19 cellular contexts compared by ENCODE assay signal in genomic region chr12:6692888-6693287, GRCh38. TPM values are rescaled to one million over a fixed set of nuclear protein-coding genes. Genes with fewer than 3 reads are reported as not detected.
A peak's percentile ranks its signal among the peaks of the same experiment; 100 is the strongest.
DNase-seq lines count a peak whose midpoint lies in the region; ATAC-seq, FAIRE-seq and TF ChIP-seq lines count a peak whose summit lies in the region.
"Had no signal": no experiment of that assay in that cellular context is flagged by ENCODE, and none has a peak within 500 bp of the region (broad histone marks: within the 10 kb centered on the region; RNA-seq: fewer than 3 reads in every experiment).

No MANE protein-coding gene starts in this region.

- TF ChIP-seq RAD21 in K562 (CRISPR knock-in tag; conservative IDR thresholded peaks at IDR 0.05 in 1 of 2, IDR thresholded peaks at IDR 0.05 in 1 of 2), result no peak

- intact Hi-C loops in K562 (cut with micrococcal nuclease), result no loop called here

- H4K20me1 ChIP-seq in K562 (replicated peaks; ENCODE audit: control insufficient read depth, insufficient read depth, low read length) (no peaks in the 10 kb centered on the region), neural progenitor cell (ENCODE audit: low read depth) (no peaks in the 10 kb centered on the region)

- H3K79me2 ChIP-seq in K562 (ENCODE audit: control insufficient read depth, insufficient read depth, low read length) (peaks cover 23% of the 10 kb centered on the region), neural progenitor cell (ENCODE audit: low read depth) (peaks cover 21% of the 10 kb centered on the region)

- no peaks in the 10 kb centered on the region for H3K36me3 ChIP-seq in CD4-positive, CD25-positive, alpha-beta regulatory T cell (ENCODE audit: control insufficient read depth, insufficient read depth, low read length)
- H3K36me3 ChIP-seq in K562 (ENCODE audit: control insufficient read depth, insufficient read depth, low read length) (no peaks in the 10 kb centered on the region), neural progenitor cell (no peaks in the 10 kb centered on the region)
- H3K36me3 ChIP-seq: BE2C had no signal

- H3K9me1 ChIP-seq in K562 (ENCODE audit: control insufficient read depth, insufficient read depth, low read length), result no peaks in the 10 kb centered on the region

- H3K36me3 Mint-ChIP-seq in CD4-positive, CD25-positive, alpha-beta regulatory T cell, result no peaks in the 10 kb centered on the region
- H3K36me3 Mint-ChIP-seq in neural progenitor cell, result peaks cover 9% of the 10 kb centered on the region

- no TSS peak for BruUV-seq in K562 (replicated peaks; lab: Mats Ljungman, UMichigan)

- H3K27ac ChIP-seq in CD4-positive, CD25-positive, alpha-beta regulatory T cell (ENCODE audit: insufficient read depth, low read length, poor library complexity, severe bottlenecking), result no peak overlapping the region
- H3K27ac ChIP-seq in K562 (ENCODE audit: extremely low read depth, low read depth, low read length) (no peak overlapping the region), neural progenitor cell (no peak overlapping the region)
- H3K27ac ChIP-seq: SJSA1 had no signal

- POLR2A ChIA-PET in K562 (lab: Yijun Ruan, JAX) (interaction anchor here (0.7 to 1.5 kb wide), 3 partner anchors 64 to 127 kb away, joined by 3 to 4 read pairs (median 3); partner anchors contain the start of gene PTMS), GM10248 (lab: Yijun Ruan, JAX) (no interaction called here)

- H2AFZ ChIP-seq in K562 (ENCODE audit: low read depth, low read length), result no peak overlapping the region
- no peak overlapping the region for H2AFZ ChIP-seq in neural progenitor cell (replicated peaks)

- peak overlapping the region in 1 of 4 donors; percentile 42 for H3K4me3 Mint-ChIP-seq in CD4-positive, CD25-positive, alpha-beta regulatory T cell
- peak overlapping the region; percentile 33 for H3K4me3 Mint-ChIP-seq in neural progenitor cell

- ATAC-seq in CD4-positive, CD25-positive, alpha-beta regulatory T cell (ENCODE audit: low read depth in 2 of 2), result no peak
- ATAC-seq in K562 (no peak), HG03565 (IDR thresholded peaks at IDR 0.05; ENCODE audit: unreplicated experiment) (no peak)

- no peak for TF ChIP-seq EP300 in K562 (IDR thresholded peaks at IDR 0.05; ENCODE audit: low read length)

- 38% methylated on average over 1 of the region's 2 CpGs for WGBS in K562 (ENCODE audit: insufficient coverage, low coverage, missing lambda C conversion rate)

- in situ Hi-C loops in K562 (cut with MboI), result no loop called here

- peaks cover 0 to 1% (median 0%) of the 10 kb centered on the region in 7 donors for H3K9me3 Mint-ChIP-seq in CD4-positive, CD25-positive, alpha-beta regulatory T cell
- H3K9me3 Mint-ChIP-seq in neural progenitor cell, result no peaks in the 10 kb centered on the region
- H3K9me3 Mint-ChIP-seq: CD4-positive, alpha-beta memory T cell had no signal

- no peak overlapping the region for H3K4me3 ChIP-seq in CD4-positive, CD25-positive, alpha-beta regulatory T cell (ENCODE audit: low read depth, low read length)
- H3K4me3 ChIP-seq in K562 (no peak overlapping the region), neural progenitor cell (no peak overlapping the region)
- H3K4me3 ChIP-seq: SJSA1 had no signal

- H3K4me1 Mint-ChIP-seq in CD4-positive, CD25-positive, alpha-beta regulatory T cell, result peaks cover 3 to 36% (median 17%) of the 10 kb centered on the region in 4 donors
- H3K4me1 Mint-ChIP-seq in neural progenitor cell, result peaks cover 36% of the 10 kb centered on the region

- H3F3A ChIP-seq in neural progenitor cell (ENCODE audit: low read depth), result peaks cover 31% of the 10 kb centered on the region

- no peaks in the 10 kb centered on the region for H3K27me3 ChIP-seq in CD4-positive, CD25-positive, alpha-beta regulatory T cell (ENCODE audit: control insufficient read depth, insufficient read depth, low read length)
- H3K27me3 ChIP-seq in K562 (ENCODE audit: control insufficient read depth in 2 of 2, insufficient read depth in 2 of 2, low read length in 2 of 2), result no peaks in the 10 kb centered on the region; a peak in 1 of 5 replicates
- H3K27me3 ChIP-seq in neural progenitor cell, result no peaks in the 10 kb centered on the region
- H3K27me3 ChIP-seq: BE2C had no signal

- TF ChIP-seq CTCF in K562 (IDR thresholded peaks at IDR 0.05 in 2 of 3, conservative IDR thresholded peaks at IDR 0.05 in 1 of 3; ENCODE audit: insufficient read depth in 2 of 3, low read depth in 1 of 3, low read length in 3 of 3) (no peak), neural progenitor cell (IDR thresholded peaks at IDR 0.05) (no peak), GM10248 (IDR thresholded peaks at IDR 0.05; ENCODE audit: control extremely low read depth, extremely low read depth, low read depth, missing control alignments) (no peak)

- H3K9me3 ChIP-seq in CD4-positive, CD25-positive, alpha-beta regulatory T cell (ENCODE audit: control insufficient read depth in 2 of 2, low read length in 2 of 2), result no peaks in the 10 kb centered on the region
- no peaks in the 10 kb centered on the region for H3K9me3 ChIP-seq in K562 (replicated peaks; ENCODE audit: control insufficient read depth, insufficient read depth, low read depth, low read length)
- no peaks in the 10 kb centered on the region for H3K9me3 ChIP-seq in neural progenitor cell (ENCODE audit: low read depth)
- H3K9me3 ChIP-seq: BE2C, SJSA1 had no signal

- H3K4me2 ChIP-seq in K562 (ENCODE audit: insufficient read depth, low read length) (no peak overlapping the region), neural progenitor cell (no peak overlapping the region)

- no peak for FAIRE-seq in K562 (lab: Jason Lieb, UNC)

- TF ChIP-seq POLR2A in K562 (conservative IDR thresholded peaks at IDR 0.05), result no peak

- H3K9ac ChIP-seq in K562 (ENCODE audit: insufficient read depth in 1 of 2, low read depth in 2 of 2, low read length in 2 of 2) (no peak overlapping the region), neural progenitor cell (peak overlapping the region; percentile 10)

- H3K4me1 ChIP-seq in CD4-positive, CD25-positive, alpha-beta regulatory T cell (ENCODE audit: control insufficient read depth, insufficient read depth, low read length, poor library complexity, severe bottlenecking), result peaks cover 20% of the 10 kb centered on the region
- peaks cover 0 to 14% of the 10 kb centered on the region in 2 experiments; a peak in 2 of 5 replicates for H3K4me1 ChIP-seq in K562 (replicated peaks in 1 of 2; ENCODE audit: control insufficient read depth in 2 of 2, insufficient read depth in 2 of 2, low read length in 2 of 2)
- peaks cover 8% of the 10 kb centered on the region for H3K4me1 ChIP-seq in neural progenitor cell
- H3K4me1 ChIP-seq: BE2C had no signal

- DNase-seq in DMS53 (lab: John Stamatoyannopoulos, UW), result peak; percentile 40
- DNase-seq in DMS53 treated with DMSO at 0.1 percent for 48 hours (lab: John Stamatoyannopoulos, UW; ENCODE audit: unreplicated experiment), result no peak
- no peak for DNase-seq in CD4-positive, CD25-positive, alpha-beta regulatory T cell
- DNase-seq in K562 (ENCODE audit: extremely low read depth in 1 of 4, low spot score in 3 of 4), result no peak
- no peak for DNase-seq in neural progenitor cell (ENCODE audit: low spot score)
- no peak for DNase-seq in GM10248 (ENCODE audit: extremely low spot score)
- DNase-seq in NCI-H1092 (lab: John Stamatoyannopoulos, UW), result no peak
- DNase-seq: 8988T; BE2C; CD4-positive, alpha-beta memory T cell; DMS79; H7; NCI-H1417 treated with DMSO at 0.1 percent for 48 hours; NCI-H1930; NCI-H524 had no signal

- CTCF ChIA-PET in K562 (lab: Yijun Ruan, JAX; ENCODE audit: low intra/inter-chr PET ratio), result interaction anchor here (0.5 kb wide), 1 partner anchor 30 kb away, joined by 3 read pairs; no protein-coding TSS in a partner anchor
- CTCF ChIA-PET in GM10248 (lab: Yijun Ruan, JAX), result interaction anchor here (0.6 to 1.7 kb wide), 9 partner anchors 9 to 272 kb away, joined by 3 to 5 read pairs (median 3); partner anchors contain the start of gene MLF2

- H3K27me3 Mint-ChIP-seq in CD4-positive, CD25-positive, alpha-beta regulatory T cell, result peaks cover 15% of the 10 kb centered on the region
- peaks cover 6% of the 10 kb centered on the region for H3K27me3 Mint-ChIP-seq in neural progenitor cell (ENCODE audit: insufficient read depth, low read depth)
- H3K27me3 Mint-ChIP-seq: CD4-positive, alpha-beta memory T cell had no signal

- peak overlapping the region in 2 of 3 donors; percentile 0 to 87 for H3K27ac Mint-ChIP-seq in CD4-positive, CD25-positive, alpha-beta regulatory T cell
- peak overlapping the region; percentile 70 for H3K27ac Mint-ChIP-seq in neural progenitor cell

RNA-seq across cellular contexts. Expression of gene ZNF384, which starts 3.7 kb away (rescaled TPM):
- total RNA-seq in CD4-positive, CD25-positive, alpha-beta regulatory T cell, result 68.3 TPM
- polyA plus RNA-seq in CD4-positive, CD25-positive, alpha-beta regulatory T cell, result 10 to 100 TPM; 13.4 to 25.3 (median 19.6) TPM
- 96.1 and 146 TPM in 2 replicates for total RNA-seq in K562 (2011; cell fraction: chromatin; rRNA removed; ENCODE audit: low replicate concordance)
- 75.5 and 81.2 TPM in 2 replicates for total RNA-seq in K562 (2011; cell fraction: nucleolus; rRNA removed)
- 65.2 and 76.0 TPM in 2 replicates for total RNA-seq in K562 (2011; cell fraction: nucleoplasm; rRNA removed)
- total RNA-seq in K562 (2014; rRNA removed) (9.6 and 21.4 TPM in 2 replicates), K562 (2014; rRNA removed; fragmentation: Illumina TruSeq; extraction: Trizol) (16.4 and 21.3 TPM in 2 replicates), K562 (2015; rRNA removed; fragmentation: Illumina TruSeq; extraction: Trizol) (20.2 and 21.6 TPM in 2 replicates), K562 (2021) (34.3 and 36.9 TPM in 2 replicates), neural progenitor cell (ENCODE audit: low replicate concordance) (38.0 and 52.0 TPM in 2 replicates)
- polyA plus RNA-seq in K562 (2011; rRNA removed) (38.2 and 51.4 TPM in 2 replicates), K562 (2014; fragmentation: Illumina TruSeq; extraction: Trizol) (62.1 and 64.8 TPM in 2 replicates), K562 (2014; fragmentation: Nextera tagmentation; extraction: Ambion mirVana) (under 1 TPM; 0.36 to 0.42 TPM), K562 (2014; rRNA removed) (29.1 and 39.4 TPM in 2 replicates)
- polyA plus RNA-seq in K562 (2011; cell fraction: cytosol; rRNA removed), result 35.9 and 44.8 TPM in 2 replicates
- polyA plus RNA-seq in K562 (2011; cell fraction: nucleus; rRNA removed), result 99.6 and 126 TPM in 2 replicates
- polyA plus RNA-seq in K562 (2012), result 41.7 and 43.3 TPM in 2 replicates
- polyA minus RNA-seq in K562 (2011; rRNA and poly(A)+ RNA removed), result 35.3 and 38.2 TPM in 2 replicates
- polyA minus RNA-seq in K562 (2011; cell fraction: cytosol; rRNA and poly(A)+ RNA removed), result 27.3 and 34.6 TPM in 2 replicates
- 30.6 and 48.9 TPM in 2 replicates for polyA minus RNA-seq in K562 (2011; cell fraction: nucleus; rRNA and poly(A)+ RNA removed)

RNA-seq across cellular contexts. Expression of gene PIANP, which starts 7.7 kb away (rescaled TPM):
- not detected for total RNA-seq in CD4-positive, CD25-positive, alpha-beta regulatory T cell
- under 1 TPM in 1 of 4 donors, not detected in 3; 0.13 TPM for polyA plus RNA-seq in CD4-positive, CD25-positive, alpha-beta regulatory T cell
- total RNA-seq in K562 (2011; cell fraction: chromatin; rRNA removed; ENCODE audit: low replicate concordance), result not detected in 2 replicates
- not detected in 2 replicates for total RNA-seq in K562 (2011; cell fraction: nucleolus; rRNA removed)
- not detected in 2 replicates for total RNA-seq in K562 (2011; cell fraction: nucleoplasm; rRNA removed)
- total RNA-seq in K562 (2014; rRNA removed), result not detected in 2 replicates
- not detected in 2 replicates for total RNA-seq in K562 (2014; rRNA removed; fragmentation: Illumina TruSeq; extraction: Trizol)
- not detected in 2 replicates for total RNA-seq in K562 (2015; rRNA removed; fragmentation: Illumina TruSeq; extraction: Trizol)
- total RNA-seq in K562 (2021), result not detected in 2 replicates
- not detected in 2 replicates for polyA plus RNA-seq in K562 (2011; rRNA removed)
- polyA plus RNA-seq in K562 (2011; cell fraction: cytosol; rRNA removed), result not detected in 2 replicates
- not detected in 2 replicates for polyA plus RNA-seq in K562 (2011; cell fraction: nucleus; rRNA removed)
- polyA plus RNA-seq in K562 (2012), result 0.21 and 0.36 TPM in 2 replicates
- polyA plus RNA-seq in K562 (2014; fragmentation: Illumina TruSeq; extraction: Trizol), result not detected in 2 replicates
- not detected for polyA plus RNA-seq in K562 (2014; fragmentation: Nextera tagmentation; extraction: Ambion mirVana)
- 0.07 TPM in 1 of 2 replicates, not detected in the other for polyA plus RNA-seq in K562 (2014; rRNA removed)
- not detected in 2 replicates for polyA minus RNA-seq in K562 (2011; rRNA and poly(A)+ RNA removed)
- not detected in 2 replicates for polyA minus RNA-seq in K562 (2011; cell fraction: cytosol; rRNA and poly(A)+ RNA removed)
- not detected in 2 replicates for polyA minus RNA-seq in K562 (2011; cell fraction: nucleus; rRNA and poly(A)+ RNA removed)
- total RNA-seq in neural progenitor cell (ENCODE audit: low replicate concordance), result 0.32 and 1.7 TPM in 2 replicates
- total RNA-seq: HT-29, SJSA1 had no signal

RNA-seq across cellular contexts. Expression of gene ING4, which starts 30.0 kb away (rescaled TPM):
- 34.6 TPM for total RNA-seq in CD4-positive, CD25-positive, alpha-beta regulatory T cell
- polyA plus RNA-seq in CD4-positive, CD25-positive, alpha-beta regulatory T cell, result 10 to 100 TPM; 70.5 to 90.6 (median 82.4) TPM
- 36.0 and 36.8 TPM in 2 replicates for total RNA-seq in K562 (2011; cell fraction: chromatin; rRNA removed; ENCODE audit: low replicate concordance)
- total RNA-seq in K562 (2011; cell fraction: nucleolus; rRNA removed), result 22.8 and 26.7 TPM in 2 replicates
- 20.7 and 22.2 TPM in 2 replicates for total RNA-seq in K562 (2011; cell fraction: nucleoplasm; rRNA removed)
- total RNA-seq in K562 (2014; rRNA removed), result 12.8 and 15.7 TPM in 2 replicates
- 16.4 and 19.7 TPM in 2 replicates for total RNA-seq in K562 (2014; rRNA removed; fragmentation: Illumina TruSeq; extraction: Trizol)
- total RNA-seq in K562 (2015; rRNA removed; fragmentation: Illumina TruSeq; extraction: Trizol), result 11.0 and 11.6 TPM in 2 replicates
- 13.0 and 14.0 TPM in 2 replicates for total RNA-seq in K562 (2021)
- polyA plus RNA-seq in K562 (2011; rRNA removed), result 30.2 and 32.1 TPM in 2 replicates
- 16.1 and 24.2 TPM in 2 replicates for polyA plus RNA-seq in K562 (2011; cell fraction: cytosol; rRNA removed)
- polyA plus RNA-seq in K562 (2011; cell fraction: nucleus; rRNA removed), result 66.6 and 104 TPM in 2 replicates
- polyA plus RNA-seq in K562 (2012), result 18.1 and 28.0 TPM in 2 replicates
- 27.3 and 28.4 TPM in 2 replicates for polyA plus RNA-seq in K562 (2014; fragmentation: Illumina TruSeq; extraction: Trizol)
- polyA plus RNA-seq in K562 (2014; fragmentation: Nextera tagmentation; extraction: Ambion mirVana), result 1 to 10 TPM; 6.6 to 8.4 TPM
- polyA plus RNA-seq in K562 (2014; rRNA removed), result 23.8 and 23.9 TPM in 2 replicates
- polyA minus RNA-seq in K562 (2011; rRNA and poly(A)+ RNA removed), result 10.8 and 11.3 TPM in 2 replicates
- polyA minus RNA-seq in K562 (2011; cell fraction: cytosol; rRNA and poly(A)+ RNA removed), result 4.6 and 5.0 TPM in 2 replicates
- polyA minus RNA-seq in K562 (2011; cell fraction: nucleus; rRNA and poly(A)+ RNA removed), result 5.0 and 12.2 TPM in 2 replicates
- 101 and 135 TPM in 2 replicates for total RNA-seq in neural progenitor cell (ENCODE audit: low replicate concordance)

RNA-seq across cellular contexts. Expression of gene COPS7A, which starts 31.0 kb away (rescaled TPM):
- 20.7 TPM for total RNA-seq in CD4-positive, CD25-positive, alpha-beta regulatory T cell
- polyA plus RNA-seq in CD4-positive, CD25-positive, alpha-beta regulatory T cell, result 10 to 100 TPM; 37.8 to 48.4 (median 42.6) TPM
- total RNA-seq in K562 (2011; cell fraction: chromatin; rRNA removed; ENCODE audit: low replicate concordance), result 14.3 and 23.0 TPM in 2 replicates
- total RNA-seq in K562 (2011; cell fraction: nucleolus; rRNA removed), result 18.7 and 22.1 TPM in 2 replicates
- total RNA-seq in K562 (2011; cell fraction: nucleoplasm; rRNA removed), result 16.9 and 19.5 TPM in 2 replicates
- total RNA-seq in K562 (2014; rRNA removed) (24.2 and 26.9 TPM in 2 replicates), K562 (2014; rRNA removed; fragmentation: Illumina TruSeq; extraction: Trizol) (13.2 and 13.4 TPM in 2 replicates), K562 (2015; rRNA removed; fragmentation: Illumina TruSeq; extraction: Trizol) (20.6 and 25.0 TPM in 2 replicates), K562 (2021) (22.5 and 23.4 TPM in 2 replicates), neural progenitor cell (ENCODE audit: low replicate concordance) (24.5 and 41.8 TPM in 2 replicates)
- polyA plus RNA-seq in K562 (2011; rRNA removed) (35.4 and 45.2 TPM in 2 replicates), K562 (2014; fragmentation: Illumina TruSeq; extraction: Trizol) (29.9 and 36.0 TPM in 2 replicates), K562 (2014; fragmentation: Nextera tagmentation; extraction: Ambion mirVana) (10 to 100 TPM; 12.7 to 24.3 TPM), K562 (2014; rRNA removed) (30.2 and 36.5 TPM in 2 replicates)
- 44.0 and 49.7 TPM in 2 replicates for polyA plus RNA-seq in K562 (2011; cell fraction: cytosol; rRNA removed)
- 61.4 and 63.0 TPM in 2 replicates for polyA plus RNA-seq in K562 (2011; cell fraction: nucleus; rRNA removed)
- 29.9 and 33.9 TPM in 2 replicates for polyA plus RNA-seq in K562 (2012)
- 9.8 and 11.4 TPM in 2 replicates for polyA minus RNA-seq in K562 (2011; rRNA and poly(A)+ RNA removed)
- 9.2 and 11.9 TPM in 2 replicates for polyA minus RNA-seq in K562 (2011; cell fraction: cytosol; rRNA and poly(A)+ RNA removed)
- 6.1 and 6.9 TPM in 2 replicates for polyA minus RNA-seq in K562 (2011; cell fraction: nucleus; rRNA and poly(A)+ RNA removed)

RNA-seq across cellular contexts. Expression of gene ACRBP, which starts 45.7 kb away (rescaled TPM):
- total RNA-seq in CD4-positive, CD25-positive, alpha-beta regulatory T cell, result 13.7 TPM
- under 1 TPM in 1 of 4 donors, not detected in 3; 0.41 TPM for polyA plus RNA-seq in CD4-positive, CD25-positive, alpha-beta regulatory T cell
- total RNA-seq in K562 (2011; cell fraction: chromatin; rRNA removed; ENCODE audit: low replicate concordance), result 10.1 and 27.0 TPM in 2 replicates
- 11.7 and 20.7 TPM in 2 replicates for total RNA-seq in K562 (2011; cell fraction: nucleolus; rRNA removed)
- total RNA-seq in K562 (2011; cell fraction: nucleoplasm; rRNA removed), result 12.6 and 15.5 TPM in 2 replicates
- total RNA-seq in K562 (2014; rRNA removed) (5.3 and 10.5 TPM in 2 replicates), K562 (2014; rRNA removed; fragmentation: Illumina TruSeq; extraction: Trizol) (5.5 and 7.9 TPM in 2 replicates), K562 (2015; rRNA removed; fragmentation: Illumina TruSeq; extraction: Trizol) (3.1 and 3.5 TPM in 2 replicates), K562 (2021) (16.8 and 18.0 TPM in 2 replicates), neural progenitor cell (ENCODE audit: low replicate concordance) (2.7 and 3.8 TPM in 2 replicates)
- polyA plus RNA-seq in K562 (2011; rRNA removed) (13.2 and 28.6 TPM in 2 replicates), K562 (2014; fragmentation: Illumina TruSeq; extraction: Trizol) (7.2 and 8.4 TPM in 2 replicates), K562 (2014; fragmentation: Nextera tagmentation; extraction: Ambion mirVana) (10 to 100 TPM; 23.1 to 31.8 TPM), K562 (2014; rRNA removed) (4.4 and 6.7 TPM in 2 replicates)
- 12.3 and 15.6 TPM in 2 replicates for polyA plus RNA-seq in K562 (2011; cell fraction: cytosol; rRNA removed)
- polyA plus RNA-seq in K562 (2011; cell fraction: nucleus; rRNA removed), result 79.2 and 89.4 TPM in 2 replicates
- 13.4 and 22.7 TPM in 2 replicates for polyA plus RNA-seq in K562 (2012)
- polyA minus RNA-seq in K562 (2011; rRNA and poly(A)+ RNA removed), result 4.0 and 4.5 TPM in 2 replicates
- polyA minus RNA-seq in K562 (2011; cell fraction: cytosol; rRNA and poly(A)+ RNA removed), result 5.4 and 7.3 TPM in 2 replicates
- polyA minus RNA-seq in K562 (2011; cell fraction: nucleus; rRNA and poly(A)+ RNA removed), result 4.4 and 11.2 TPM in 2 replicates
- total RNA-seq: M059J, SJSA1 had no signal
